In the genomic region with DNA sequence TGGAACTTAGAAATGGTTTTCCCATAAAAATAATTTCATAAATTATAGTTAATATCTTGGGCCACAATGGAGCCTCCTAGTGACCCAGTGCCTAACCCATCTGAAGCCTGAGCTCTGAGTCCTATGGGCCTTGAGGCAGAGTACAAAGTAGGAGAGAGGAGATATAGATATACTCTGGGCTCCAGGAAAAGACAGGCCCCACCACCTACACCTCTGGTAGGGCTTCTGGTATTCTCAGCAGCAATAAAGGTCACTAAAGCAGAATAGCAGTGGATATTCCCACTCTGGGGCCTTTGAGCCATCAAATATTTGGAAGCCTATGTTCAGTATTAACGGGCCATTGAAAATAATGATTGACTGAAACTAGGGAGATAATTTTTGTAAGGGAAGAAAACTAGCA, we compare ENCODE assay signal across 24 cellular contexts. TPM values are rescaled to one million over a fixed set of nuclear protein-coding genes. Genes with fewer than 3 reads are reported as not detected.
"Had no signal": no experiment of that assay in that cellular context is flagged by ENCODE, and none has a peak within 500 bp of the region (broad histone marks: within the 10 kb centered on the region; RNA-seq: fewer than 3 reads in every experiment).

No MANE protein-coding gene starts in this region.

- H3K27ac ChIP-seq: adrenal gland, cardiac muscle cell, stomach had no signal

- H3K9me3 ChIP-seq: adrenal gland, body of pancreas, stomach, tibial artery had no signal

- H3K4me3 Mint-ChIP-seq: activated B cell treated with CpG ODN at 0.5 μM for 24 hours; activated CD8-positive, alpha-beta memory T cell treated with anti-CD3 and anti-CD28 coated beads, Interleukin-2, amount 10 ng/mL, durations not matched to agents 7 days and 5 days; activated CD8-positive, alpha-beta T cell treated with anti-CD3 and anti-CD28 coated beads, Interleukin-2, amount 10 ng/mL, durations not matched to agents 7 days and 5 days; activated naive CD4-positive, alpha-beta T cell treated with anti-CD3 and anti-CD28 coated beads for 36 hours; activated naive CD8-positive, alpha-beta T cell treated with anti-CD3 and anti-CD28 coated beads for 36 hours; activated T-cell treated with anti-CD3 and anti-CD28 coated beads, Interleukin-2, amount 50 U/mL, for 72 hours; nephron; stimulated activated naive B cell treated with anti-CD40 and anti-IgM and Interleukin-4, amounts not matched to agents 10 μg/mL and 1 μg/mL and 100 μg/mL, for 72 hours; T-helper 2 cell treated with Interferon-gamma antibody and Interleukin-4, amounts not matched to agents 5 μg/mL and 100 μg/mL, for 36 hours had no signal

- DNase-seq: activated B cell treated with CpG ODN at 0.5 μM for 24 hours; activated CD8-positive, alpha-beta memory T cell treated with anti-CD3 and anti-CD28 coated beads, Interleukin-2, amount 10 ng/mL, durations not matched to agents 7 days and 5 days; activated CD8-positive, alpha-beta T cell treated with anti-CD3 and anti-CD28 coated beads, Interleukin-2, amount 10 ng/mL, durations not matched to agents 7 days and 5 days; activated effector memory CD4-positive, alpha-beta T cell treated with Interleukin-2 at 50 U/mL for 16 hours; activated naive CD4-positive, alpha-beta T cell treated with anti-CD3 and anti-CD28 coated beads for 36 hours; activated naive CD8-positive, alpha-beta T cell treated with anti-CD3 and anti-CD28 coated beads for 36 hours; activated T-cell treated with anti-CD3 and anti-CD28 coated beads, Interleukin-2, amount 50 U/mL, for 72 hours; adrenal gland; aorta; body of pancreas; foreskin fibroblast; stimulated activated CD4-positive, alpha-beta T cell treated with anti-CD3 and anti-CD28 coated beads, Interleukin-15, amount 100 ng/mL, for 24 hours; stimulated activated CD4-positive, alpha-beta T cell treated with anti-CD3 and anti-CD28 coated beads, Interleukin-2, amount 100 ng/mL, for 24 hours; stimulated activated naive B cell treated with anti-CD40 and anti-IgM and Interleukin-4, amounts not matched to agents 10 μg/mL and 1 μg/mL and 100 μg/mL, for 72 hours; stomach; T-helper 1 cell; tibial artery had no signal

- H3K4me3 ChIP-seq: adrenal gland, body of pancreas, cardiac muscle cell, lung, stomach, tibial artery had no signal

- H3K9me3 Mint-ChIP-seq: activated B cell treated with CpG ODN at 0.5 μM for 24 hours; activated naive CD4-positive, alpha-beta T cell treated with anti-CD3 and anti-CD28 coated beads for 36 hours; activated naive CD8-positive, alpha-beta T cell treated with anti-CD3 and anti-CD28 coated beads for 36 hours; activated T-cell treated with anti-CD3 and anti-CD28 coated beads, Interleukin-2, amount 50 U/mL, for 72 hours; nephron; stimulated activated naive B cell treated with anti-CD40 and anti-IgM and Interleukin-4, amounts not matched to agents 10 μg/mL and 1 μg/mL and 100 μg/mL, for 72 hours; T-helper 2 cell treated with Interferon-gamma antibody and Interleukin-4, amounts not matched to agents 5 μg/mL and 100 μg/mL, for 36 hours had no signal

- H3K4me1 ChIP-seq: adrenal gland had no signal

- H3K27me3 Mint-ChIP-seq: activated B cell treated with CpG ODN at 0.5 μM for 24 hours, progenitor cell of endocrine pancreas had no signal

- ATAC-seq: activated CD8-positive, alpha-beta memory T cell treated with anti-CD3 and anti-CD28 coated beads, Interleukin-2, amount 10 ng/mL, durations not matched to agents 7 days and 5 days; activated CD8-positive, alpha-beta T cell treated with anti-CD3 and anti-CD28 coated beads, Interleukin-2, amount 10 ng/mL, durations not matched to agents 7 days and 5 days; activated T-cell treated with anti-CD3 and anti-CD28 coated beads, Interleukin-2, amount 50 U/mL, for 72 hours; left lobe of liver; stimulated activated naive B cell treated with anti-CD40 and anti-IgM and Interleukin-4, amounts not matched to agents 10 μg/mL and 1 μg/mL and 100 μg/mL, for 72 hours had no signal

- H3K27ac Mint-ChIP-seq: activated B cell treated with CpG ODN at 0.5 μM for 24 hours; activated CD8-positive, alpha-beta memory T cell treated with anti-CD3 and anti-CD28 coated beads, Interleukin-2, amount 10 ng/mL, durations not matched to agents 7 days and 5 days; activated CD8-positive, alpha-beta T cell treated with anti-CD3 and anti-CD28 coated beads, Interleukin-2, amount 10 ng/mL, durations not matched to agents 7 days and 5 days; activated naive CD4-positive, alpha-beta T cell treated with anti-CD3 and anti-CD28 coated beads for 36 hours; activated naive CD8-positive, alpha-beta T cell treated with anti-CD3 and anti-CD28 coated beads for 36 hours; activated T-cell treated with anti-CD3 and anti-CD28 coated beads, Interleukin-2, amount 50 U/mL, for 72 hours; nephron; progenitor cell of endocrine pancreas; stimulated activated naive B cell treated with anti-CD40 and anti-IgM and Interleukin-4, amounts not matched to agents 10 μg/mL and 1 μg/mL and 100 μg/mL, for 72 hours; T-helper 2 cell treated with Interferon-gamma antibody and Interleukin-4, amounts not matched to agents 5 μg/mL and 100 μg/mL, for 36 hours had no signal

- H3K27me3 ChIP-seq: adrenal gland, body of pancreas, cardiac muscle cell, stomach, tibial artery had no signal

- H3K36me3 ChIP-seq: adrenal gland, cardiac muscle cell, tibial artery had no signal

- H3K36me3 Mint-ChIP-seq: activated CD8-positive, alpha-beta memory T cell treated with anti-CD3 and anti-CD28 coated beads, Interleukin-2, amount 10 ng/mL, durations not matched to agents 7 days and 5 days; activated naive CD8-positive, alpha-beta T cell treated with anti-CD3 and anti-CD28 coated beads for 36 hours; stimulated activated naive B cell treated with anti-CD40 and anti-IgM and Interleukin-4, amounts not matched to agents 10 μg/mL and 1 μg/mL and 100 μg/mL, for 72 hours had no signal

RNA-seq across cellular contexts. Expression of gene CYP39A1, which starts 24.1 kb away (rescaled TPM):
- total RNA-seq: activated B cell treated with CpG ODN at 0.5 μM for 24 hours; activated CD8-positive, alpha-beta memory T cell treated with anti-CD3 and anti-CD28 coated beads, Interleukin-2, amount 10 ng/mL, durations not matched to agents 7 days and 5 days; activated CD8-positive, alpha-beta T cell treated with anti-CD3 and anti-CD28 coated beads, Interleukin-2, amount 10 ng/mL, durations not matched to agents 7 days and 5 days; activated naive CD4-positive, alpha-beta T cell treated with anti-CD3 and anti-CD28 coated beads for 36 hours; activated naive CD8-positive, alpha-beta T cell treated with anti-CD3 and anti-CD28 coated beads for 36 hours; activated T-cell treated with anti-CD3 and anti-CD28 coated beads, Interleukin-2, amount 50 U/mL, for 72 hours; endothelial cell of umbilical vein had no signal
- polyA plus RNA-seq: endothelial cell of umbilical vein had no signal

RNA-seq across cellular contexts. Expression of gene SLC25A27, which starts 24.3 kb away (rescaled TPM):
- total RNA-seq: activated CD8-positive, alpha-beta T cell treated with anti-CD3 and anti-CD28 coated beads, Interleukin-2, amount 10 ng/mL, durations not matched to agents 7 days and 5 days had no signal

RNA-seq across cellular contexts. Expression of gene TDRD6, which starts 59.2 kb away (rescaled TPM):
- total RNA-seq: activated B cell treated with CpG ODN at 0.5 μM for 24 hours; activated CD8-positive, alpha-beta memory T cell treated with anti-CD3 and anti-CD28 coated beads, Interleukin-2, amount 10 ng/mL, durations not matched to agents 7 days and 5 days; activated CD8-positive, alpha-beta T cell treated with anti-CD3 and anti-CD28 coated beads, Interleukin-2, amount 10 ng/mL, durations not matched to agents 7 days and 5 days; activated naive CD4-positive, alpha-beta T cell treated with anti-CD3 and anti-CD28 coated beads for 36 hours; activated naive CD8-positive, alpha-beta T cell treated with anti-CD3 and anti-CD28 coated beads for 36 hours; activated T-cell treated with anti-CD3 and anti-CD28 coated beads, Interleukin-2, amount 50 U/mL, for 72 hours; endothelial cell of umbilical vein had no signal
